Comparison of ENCODE assay signal across 1 cellular context in genomic region chr17:67433248-67433924, GRCh38.
TF ChIP-seq lines count a peak whose summit lies in the region.

No MANE protein-coding gene starts in this region.

TF ChIP-seq in IMR-90, 13 proteins besides CTCF, POLR2A, EP300 and RAD21 (continued from another document):
- TF ChIP-seq BHLHE40 (IDR thresholded peaks at IDR 0.05; ENCODE audit: low read depth, low read length) (no peak), MAZ (IDR thresholded peaks at IDR 0.05; ENCODE audit: borderline replicate concordance, low read depth, low read length) (no peak), FOS (IDR thresholded peaks at IDR 0.05; ENCODE audit: low read depth, low read length) (no peak), CEBPB (IDR thresholded peaks at IDR 0.05; ENCODE audit: low read depth, low read length) (no peak), RFX5 (IDR thresholded peaks at IDR 0.05; ENCODE audit: low read depth, low read length) (no peak), MXI1 (IDR thresholded peaks at IDR 0.05; ENCODE audit: borderline replicate concordance, low read depth, low read length) (no peak), CHD1 (IDR thresholded peaks at IDR 0.05; ENCODE audit: low read depth, low read length) (no peak), RCOR1 (IDR thresholded peaks at IDR 0.05; ENCODE audit: insufficient replicate concordance, low read length) (no peak), ELK1 (IDR thresholded peaks at IDR 0.05; ENCODE audit: borderline replicate concordance, low read depth, low read length) (no peak)
